Comparison of ENCODE assay signal across 24 cellular contexts in the genomic region with DNA sequence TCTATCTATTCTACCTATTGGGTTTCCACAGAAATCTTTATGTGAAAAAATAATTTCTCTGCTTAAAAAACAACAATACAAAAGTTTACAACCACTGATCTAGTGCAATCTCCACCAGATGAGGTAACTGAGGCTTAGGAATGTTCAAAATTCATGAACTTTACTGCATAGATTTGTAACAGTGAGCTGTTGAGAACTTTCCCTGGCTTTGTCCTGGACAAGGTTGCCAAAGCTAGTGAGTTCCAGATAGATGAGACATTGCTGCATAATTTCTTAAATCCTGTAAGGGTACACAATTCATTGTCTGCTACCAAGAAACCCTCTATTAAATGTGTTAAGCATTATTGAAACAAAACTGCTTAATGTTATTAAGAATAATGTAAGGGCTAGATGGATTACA.
DNase-seq lines count a peak whose midpoint lies in the region; TF ChIP-seq lines count a peak whose summit lies in the region.
"Had no signal": no experiment of that assay in that cellular context is flagged by ENCODE, and none has a peak within 500 bp of the region (broad histone marks: within the 10 kb centered on the region; RNA-seq: fewer than 3 reads in every experiment).

No MANE protein-coding gene starts in this region.

- H3K4me3 ChIP-seq in BJ (ENCODE audit: low read depth, low read length) (no peak overlapping the region), SK-N-MC (no peak overlapping the region), fibroblast of lung (replicated peaks in 1 of 4; ENCODE audit: control extremely low read depth in 1 of 4, insufficient read depth in 1 of 4, low read depth in 3 of 4, low read length in 4 of 4) (no peak overlapping the region), skeletal muscle cell (ENCODE audit: low read depth, low read length) (no peak overlapping the region)
- H3K4me3 ChIP-seq: coronary artery, hepatocyte, SJSA1 had no signal

- TF ChIP-seq CTCF in BJ (IDR thresholded peaks at IDR 0.05; ENCODE audit: insufficient read depth, low read depth, low read length): no peak
- TF ChIP-seq CTCF in fibroblast of lung (conservative IDR thresholded peaks at IDR 0.05 in 1 of 2, IDR thresholded peaks at IDR 0.05 in 1 of 2; ENCODE audit: low read depth in 1 of 2, low read length in 2 of 2): no peak

- H3K27me3 ChIP-seq in BJ (ENCODE audit: control insufficient read depth, insufficient read depth, low read length) (no peaks in the 10 kb centered on the region), fibroblast of lung (ENCODE audit: control insufficient read depth, insufficient read depth, low read length) (no peaks in the 10 kb centered on the region)
- H3K27me3 ChIP-seq: foreskin keratinocyte, hepatocyte, SJSA1 had no signal

- H3K27ac ChIP-seq in SK-N-MC (peak overlapping the region; percentile 13; the same call in 1 of the 2 replicates), fibroblast of lung (ENCODE audit: insufficient read depth, low read length) (no peak overlapping the region)
- H3K27ac ChIP-seq: coronary artery, foreskin keratinocyte, hepatocyte, SJSA1 had no signal

- H3K4me1 ChIP-seq in fibroblast of lung (ENCODE audit: control insufficient read depth, extremely low read depth, insufficient read depth, low read length): no peaks in the 10 kb centered on the region
- H3K4me1 ChIP-seq: foreskin keratinocyte, SJSA1 had no signal

- no peaks in the 10 kb centered on the region for H4K20me1 ChIP-seq in fibroblast of lung (ENCODE audit: control insufficient read depth, extremely low read depth, insufficient read depth, low read length)

- H3K4me2 ChIP-seq in fibroblast of lung (ENCODE audit: extremely low read depth, insufficient read depth, low read length): no peak overlapping the region
- H3K4me2 ChIP-seq: hepatocyte had no signal

- H3K9ac ChIP-seq in SK-N-MC (ENCODE audit: insufficient read length) (no peak overlapping the region), fibroblast of lung (ENCODE audit: insufficient read depth, low read length) (no peak overlapping the region)

- H3K36me3 ChIP-seq in BJ (ENCODE audit: control insufficient read depth, insufficient read depth, low read length) (peaks cover 4% of the 10 kb centered on the region), SK-N-MC (ENCODE audit: insufficient read depth, low read length) (peaks cover 62% of the 10 kb centered on the region), fibroblast of lung (ENCODE audit: control insufficient read depth, insufficient read depth, low read length) (peaks cover 4% of the 10 kb centered on the region)

- DNase-seq in BJ (ENCODE audit: low read depth) (peak; percentile 21), SK-N-MC (ENCODE audit: low read depth, low spot score) (no peak), fibroblast of lung (ENCODE audit: low read depth in 2 of 2) (peak; percentile 13 to 52), skeletal muscle cell (ENCODE audit: low read depth) (peak; percentile 36), NCI-H1436 (lab: John Stamatoyannopoulos, UW) (no peak), HT-29 (ENCODE audit: low spot score) (no peak), NCI-H226 (no peak)
- DNase-seq: activated CD4-positive, alpha-beta memory T cell treated with anti-CD3 and anti-CD28 coated beads, Interleukin-2, amount 10 ng/mL, durations not matched to agents 7 days and 5 days; activated effector memory CD4-positive, alpha-beta T cell treated with anti-CD3 and anti-CD28 coated beads, Interleukin-2, amount 50 U/mL, for 16 hours; activated T-cell treated with anti-CD3 and anti-CD28 coated beads for 4 hours; AML-193; CD8-positive, alpha-beta memory T cell; GOT3; KG1; mesendoderm; NCI-H146; NCI-H526 treated with DMSO at 0.1 percent for 48 hours; nucleus accumbens; stimulated activated CD4-positive, alpha-beta T cell treated with anti-CD3 and anti-CD28 coated beads, Interleukin-2, amount 100 ng/mL, for 48 hours; T-helper 1 cell had no signal

- H2AFZ ChIP-seq in fibroblast of lung (ENCODE audit: low read length): no peak overlapping the region
- H2AFZ ChIP-seq: hepatocyte had no signal

- H3K9me3 ChIP-seq in SK-N-MC (ENCODE audit: low read depth, low read length) (no peaks in the 10 kb centered on the region), fibroblast of lung (ENCODE audit: control insufficient read depth, insufficient read depth, low read depth, low read length) (no peaks in the 10 kb centered on the region)
- H3K9me3 ChIP-seq: SJSA1 had no signal

- POLR2A ChIA-PET in BJ (lab: Charles Lee): no interaction called here

- H3K79me2 ChIP-seq in fibroblast of lung (ENCODE audit: control insufficient read depth, insufficient read depth, low read length): no peaks in the 10 kb centered on the region
- H3K79me2 ChIP-seq: hepatocyte had no signal

- CTCF ChIA-PET in BJ (lab: Yijun Ruan, JAX): no interaction called here

Comparison
In these comparisons a context has a peak if more than half of its experiments do, and no peak if none do; other contexts are left out.
1. DNase-seq: peak in BJ (single experiment), fibroblast of lung (2 of 2) and skeletal muscle cell (single experiment); none in SK-N-MC (single experiment), NCI-H1436 (single experiment), HT-29 (single experiment) and NCI-H226 (single experiment).